ENCODE assay signal across 1 cellular context in genomic region chr19:3626473-3627350, GRCh38.
A peak's percentile ranks its signal among the peaks of the same experiment; 100 is the strongest.
TF ChIP-seq lines count a peak whose summit lies in the region.

TSS of gene CACTIN (minus strand) at chr19:3626790. CDS start at chr19:3626762, 28 bp downstream.

TF ChIP-seq in GM23338, 12 proteins besides CTCF, POLR2A, EP300 and RAD21:
- TF ChIP-seq EZH2phosphoT487 (IDR thresholded peaks at IDR 0.05; ENCODE audit: unreplicated experiment) (no peak), STAT1 (IDR thresholded peaks at IDR 0.05; ENCODE audit: unreplicated experiment) (no peak), ETS1 (IDR thresholded peaks at IDR 0.05) (peak; percentile 79), CREB1 (CRISPR knock-in tag; IDR thresholded peaks at IDR 0.05; ENCODE audit: low read depth) (peak; percentile 63), ZNF114 (CRISPR knock-in tag; IDR thresholded peaks at IDR 0.05) (no peak), ZNF462 (CRISPR knock-in tag; IDR thresholded peaks at IDR 0.05) (no peak), POLR2AphosphoS5 (IDR thresholded peaks at IDR 0.05; ENCODE audit: low read depth) (peak; percentile 75), EZH2 (IDR thresholded peaks at IDR 0.05; ENCODE audit: low read depth, unreplicated experiment) (no peak)
